23 cellular contexts compared by ENCODE assay signal in the genomic region with DNA sequence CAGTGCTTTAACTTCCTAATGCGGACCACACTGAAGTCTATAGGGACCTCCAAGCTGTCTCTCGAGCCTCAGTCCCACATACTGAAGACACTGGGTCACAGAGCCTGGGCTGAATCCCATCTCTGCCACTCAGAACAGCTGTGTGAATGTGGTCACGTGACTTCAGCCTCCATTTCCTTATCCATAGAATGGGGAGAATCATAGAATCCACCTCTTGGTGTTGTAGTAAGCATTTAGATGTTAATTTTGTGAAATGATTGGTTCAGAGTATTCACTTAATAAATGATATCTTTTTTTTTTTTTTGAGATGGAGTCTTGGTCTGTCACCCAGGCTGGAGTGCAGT. TPM values are rescaled to one million over a fixed set of nuclear protein-coding genes. Genes with fewer than 3 reads are reported as not detected.
DNase-seq lines count a peak whose midpoint lies in the region; ATAC-seq, FAIRE-seq and TF ChIP-seq lines count a peak whose summit lies in the region.
"Had no signal": no experiment of that assay in that cellular context is flagged by ENCODE, and none has a peak within 500 bp of the region (broad histone marks: within the 10 kb centered on the region; RNA-seq: fewer than 3 reads in every experiment).

No MANE protein-coding gene starts in this region.

- peak overlapping the region; percentile 25 for H4K91ac ChIP-seq in trophoblast cell (ENCODE audit: low read depth, low read length)

- no peak overlapping the region for H3K18ac ChIP-seq in trophoblast cell (ENCODE audit: low read length)

- H2AFZ ChIP-seq in PC-3 (ENCODE audit: low read length) = no peak overlapping the region
- H2AFZ ChIP-seq in K562 (ENCODE audit: low read depth, low read length) = no peak overlapping the region
- H2AFZ ChIP-seq in trophoblast cell (ENCODE audit: insufficient read depth, low read length, poor library complexity) = no peak overlapping the region

- H2AK5ac ChIP-seq in trophoblast cell (ENCODE audit: low read length) = no peak overlapping the region

- H3K9ac ChIP-seq in PC-3 (ENCODE audit: low read length) (0 out of 2 replicates have a peak overlapping the region, but pooled peaks have one; percentile 40), K562 (ENCODE audit: insufficient read depth in 1 of 2, low read depth in 2 of 2, low read length in 2 of 2) (no peak overlapping the region), trophoblast cell (ENCODE audit: low read length) (no peak overlapping the region)

- H3K36me3 Mint-ChIP-seq in activated naive CD8-positive, alpha-beta T cell = peaks cover 2% of the 10 kb centered on the region
- no peaks in the 10 kb centered on the region for H3K36me3 Mint-ChIP-seq in activated naive CD8-positive, alpha-beta T cell treated with anti-CD3 and anti-CD28 coated beads for 36 hours
- H3K36me3 Mint-ChIP-seq in immature natural killer cell = no peaks in the 10 kb centered on the region
- H3K36me3 Mint-ChIP-seq: CD8-positive, alpha-beta memory T cell had no signal

- H3K4ac ChIP-seq in trophoblast cell (ENCODE audit: low read depth, low read length) = no peak overlapping the region

- H3K23ac ChIP-seq in trophoblast cell (ENCODE audit: low read length) = no peak overlapping the region

- peak overlapping the region; percentile 35 for H3K27ac Mint-ChIP-seq in activated naive CD8-positive, alpha-beta T cell
- H3K27ac Mint-ChIP-seq in activated naive CD8-positive, alpha-beta T cell treated with anti-CD3 and anti-CD28 coated beads for 36 hours = no peak overlapping the region
- H3K27ac Mint-ChIP-seq in immature natural killer cell = peak overlapping the region in 1 of 6 donors; percentile 14

- no peaks in the 10 kb centered on the region for H3K36me3 ChIP-seq in PC-3 (ENCODE audit: low read depth, low read length)
- H3K36me3 ChIP-seq in K562 (ENCODE audit: control insufficient read depth, insufficient read depth, low read length) = no peaks in the 10 kb centered on the region
- no peaks in the 10 kb centered on the region for H3K36me3 ChIP-seq in trophoblast cell (ENCODE audit: control insufficient read depth in 1 of 2, insufficient read depth in 2 of 2, low read length in 2 of 2)
- H3K36me3 ChIP-seq: SJCRH30 had no signal

- no peaks in the 10 kb centered on the region for H3K9me1 ChIP-seq in K562 (ENCODE audit: control insufficient read depth, insufficient read depth, low read length)

- BruUV-seq in PC-3 (replicated peaks; lab: Mats Ljungman, UMichigan) (no TSS peak), K562 (replicated peaks; lab: Mats Ljungman, UMichigan) (no TSS peak)

- H4K8ac ChIP-seq in trophoblast cell (ENCODE audit: low read depth, low read length) = no peak overlapping the region

- H3K4me1 ChIP-seq in PC-3 (ENCODE audit: insufficient read depth, low read length) (peaks cover 46% of the 10 kb centered on the region), K562 (replicated peaks in 1 of 2; ENCODE audit: control insufficient read depth in 2 of 2, insufficient read depth in 2 of 2, low read length in 2 of 2) (no peaks in the 10 kb centered on the region), trophoblast cell (ENCODE audit: control insufficient read depth in 1 of 2, insufficient read depth in 2 of 2, low read length in 2 of 2) (peaks cover 7 to 20% of the 10 kb centered on the region in 2 experiments)

- ATAC-seq in PC-3 (no peak), K562 (no peak), GM18517 (IDR thresholded peaks at IDR 0.05; ENCODE audit: unreplicated experiment) (no peak), GM21447 (IDR thresholded peaks at IDR 0.05; ENCODE audit: unreplicated experiment) (no peak)

- peak overlapping the region; percentile 100 for H3K27ac ChIP-seq in PC-3 (ENCODE audit: low read length)
- H3K27ac ChIP-seq in K562 (ENCODE audit: extremely low read depth, low read depth, low read length) = no peak overlapping the region
- H3K27ac ChIP-seq in trophoblast cell (ENCODE audit: low read depth, low read length) = no peak overlapping the region
- H3K27ac ChIP-seq: 22Rv1 had no signal

- in situ Hi-C loops in K562 (cut with MboI) = no loop called here

- intact Hi-C loops in PC-3 (cut with micrococcal nuclease) (no loop called here), K562 (cut with micrococcal nuclease) (no loop called here)

- no peak overlapping the region for H3K4me3 Mint-ChIP-seq in activated naive CD8-positive, alpha-beta T cell
- no peak overlapping the region for H3K4me3 Mint-ChIP-seq in activated naive CD8-positive, alpha-beta T cell treated with anti-CD3 and anti-CD28 coated beads for 36 hours
- no peak overlapping the region for H3K4me3 Mint-ChIP-seq in immature natural killer cell
- H3K4me3 Mint-ChIP-seq: CD8-positive, alpha-beta memory T cell had no signal

- no peak for TF ChIP-seq EP300 in K562 (IDR thresholded peaks at IDR 0.05; ENCODE audit: low read length)

- H3K9me2 ChIP-seq in PC-3 (replicated peaks; ENCODE audit: low read length) = no peaks in the 10 kb centered on the region

- no peak overlapping the region for H2BK120ac ChIP-seq in trophoblast cell (ENCODE audit: insufficient read depth, low read length, poor library complexity)

- FAIRE-seq in K562 (lab: Jason Lieb, UNC) = no peak
- FAIRE-seq: GM12892, GM18507, H1 had no signal

- no peaks in the 10 kb centered on the region for H3K27me3 Mint-ChIP-seq in activated naive CD8-positive, alpha-beta T cell
- no peaks in the 10 kb centered on the region for H3K27me3 Mint-ChIP-seq in activated naive CD8-positive, alpha-beta T cell treated with anti-CD3 and anti-CD28 coated beads for 36 hours
- peaks cover 0 to 5% (median 0%) of the 10 kb centered on the region in 3 donors for H3K27me3 Mint-ChIP-seq in immature natural killer cell (ENCODE audit: low read depth in 3 of 3)

- H4K20me1 ChIP-seq in PC-3 (ENCODE audit: low read length) (no peaks in the 10 kb centered on the region), K562 (replicated peaks; ENCODE audit: control insufficient read depth, insufficient read depth, low read length) (no peaks in the 10 kb centered on the region)

- H3K79me2 ChIP-seq in PC-3 (ENCODE audit: low read length) (no peaks in the 10 kb centered on the region), K562 (ENCODE audit: control insufficient read depth, insufficient read depth, low read length) (no peaks in the 10 kb centered on the region), trophoblast cell (ENCODE audit: control insufficient read depth, insufficient read depth, low read length, poor library complexity) (no peaks in the 10 kb centered on the region)

- H3K27me3 ChIP-seq in PC-3 (ENCODE audit: low read length) (no peaks in the 10 kb centered on the region), K562 (ENCODE audit: control insufficient read depth in 2 of 2, insufficient read depth in 2 of 2, low read length in 2 of 2) (peaks cover 19 to 32% of the 10 kb centered on the region in 2 experiments; a peak in 4 of 5 replicates), trophoblast cell (ENCODE audit: insufficient read depth, low read length) (no peaks in the 10 kb centered on the region)
- H3K27me3 ChIP-seq: SJCRH30 had no signal

- 4% methylated on average over 3 of the region's 3 CpGs for WGBS in K562 (ENCODE audit: insufficient coverage, low coverage, missing lambda C conversion rate)
- no CpG with 5 or more reads among the region's 3 CpGs for WGBS in trophoblast cell (ENCODE audit: extremely low coverage, insufficient coverage, insufficient read length)

- H3K14ac ChIP-seq in trophoblast cell (ENCODE audit: low read length) = no peak overlapping the region

- H3K4me2 ChIP-seq in PC-3 (ENCODE audit: low read length) (no peak overlapping the region), K562 (ENCODE audit: insufficient read depth, low read length) (no peak overlapping the region), trophoblast cell (ENCODE audit: low read length) (no peak overlapping the region)

- H3K4me3 ChIP-seq in PC-3 (ENCODE audit: low read length) (no peak overlapping the region), K562 (no peak overlapping the region), trophoblast cell (ENCODE audit: low read depth, low read length) (no peak overlapping the region)
- H3K4me3 ChIP-seq: SJCRH30 had no signal

- POLR2A ChIA-PET in PC-3 (lab: Charles Lee; ENCODE audit: unreplicated experiment) (no interaction called here), K562 (lab: Yijun Ruan, JAX) (interaction anchor here (0.9 kb wide), 1 partner anchor 26 kb away, joined by 3 read pairs; no protein-coding TSS in a partner anchor)

- TF ChIP-seq CTCF in PC-3 (conservative IDR thresholded peaks at IDR 0.05; ENCODE audit: low read depth, low read length) = no peak
- no peak for TF ChIP-seq CTCF in K562 (IDR thresholded peaks at IDR 0.05 in 2 of 3, conservative IDR thresholded peaks at IDR 0.05 in 1 of 3; ENCODE audit: insufficient read depth in 2 of 3, low read depth in 1 of 3, low read length in 3 of 3)

- H4K12ac ChIP-seq in trophoblast cell (ENCODE audit: low read depth, low read length) = no peak overlapping the region

- H3K9me3 ChIP-seq in PC-3 (ENCODE audit: low read length) (no peaks in the 10 kb centered on the region), K562 (replicated peaks; ENCODE audit: control insufficient read depth, insufficient read depth, low read depth, low read length) (no peaks in the 10 kb centered on the region), trophoblast cell (ENCODE audit: insufficient read depth, low read depth, low read length) (no peaks in the 10 kb centered on the region)
- H3K9me3 ChIP-seq: SJCRH30 had no signal

- peaks cover 20% of the 10 kb centered on the region for H3K4me1 Mint-ChIP-seq in activated naive CD8-positive, alpha-beta T cell (ENCODE audit: low read depth)
- H3K4me1 Mint-ChIP-seq in activated naive CD8-positive, alpha-beta T cell treated with anti-CD3 and anti-CD28 coated beads for 36 hours = peaks cover 16% of the 10 kb centered on the region
- H3K4me1 Mint-ChIP-seq in immature natural killer cell = peaks cover 0 to 5% of the 10 kb centered on the region in 2 donors
- H3K4me1 Mint-ChIP-seq: CD8-positive, alpha-beta memory T cell had no signal

- H3K9me3 Mint-ChIP-seq in activated naive CD8-positive, alpha-beta T cell (ENCODE audit: low read depth) = peaks cover 5% of the 10 kb centered on the region
- H3K9me3 Mint-ChIP-seq in activated naive CD8-positive, alpha-beta T cell treated with anti-CD3 and anti-CD28 coated beads for 36 hours = no peaks in the 10 kb centered on the region
- H3K9me3 Mint-ChIP-seq in immature natural killer cell = no peaks in the 10 kb centered on the region
- H3K9me3 Mint-ChIP-seq: CD8-positive, alpha-beta memory T cell had no signal

- H3F3A ChIP-seq in PC-3 (ENCODE audit: low read length, unreplicated experiment) = peaks cover 3% of the 10 kb centered on the region

- peak overlapping the region; percentile 4 for H2BK12ac ChIP-seq in trophoblast cell (ENCODE audit: low read length)

- TF ChIP-seq RAD21 in K562 (CRISPR knock-in tag; conservative IDR thresholded peaks at IDR 0.05 in 1 of 2, IDR thresholded peaks at IDR 0.05 in 1 of 2) = no peak

- TF ChIP-seq POLR2A in K562 (conservative IDR thresholded peaks at IDR 0.05) = no peak

- CTCF ChIA-PET in PC-3 (lab: Charles Lee) = no interaction called here
- CTCF ChIA-PET in K562 (lab: Yijun Ruan, JAX; ENCODE audit: low intra/inter-chr PET ratio) = no interaction called here

- no peak for DNase-seq in activated naive CD8-positive, alpha-beta T cell treated with anti-CD3 and anti-CD28 coated beads for 36 hours
- DNase-seq in PC-3 (no peak), K562 (ENCODE audit: extremely low read depth in 1 of 4, low spot score in 3 of 4) (no peak), trophoblast cell (no peak), immature natural killer cell (no peak)
- DNase-seq: C1 segment of cervical spinal cord; CD8-positive, alpha-beta memory T cell; KG1; MV-4-11; NCI-H1694 treated with DMSO at 0.1 percent for 48 hours; NCI-H2107; NCI-H2227 treated with DMSO at 0.1 percent for 48 hours; NCI-H510A treated with DMSO at 0.1 percent for 48 hours; NCI-H774; OCI-M1; SJCRH30 had no signal

- H3K79me1 ChIP-seq in trophoblast cell (ENCODE audit: low read length) = peaks cover 6% of the 10 kb centered on the region

- H2BK5ac ChIP-seq in trophoblast cell (ENCODE audit: low read depth, low read length, poor library complexity) = no peak overlapping the region

RNA-seq across cellular contexts. Expression of gene LYST, which starts 41.2 kb away (rescaled TPM):
- total RNA-seq in activated naive CD8-positive, alpha-beta T cell treated with anti-CD3 and anti-CD28 coated beads for 36 hours = 10 to 100 TPM; 63.8 to 76.2 TPM
- total RNA-seq in PC-3 (2014; rRNA removed) = 4.8 and 5.0 TPM in 2 replicates
- 2.5 and 10.4 TPM in 2 replicates for total RNA-seq in K562 (2011; cell fraction: chromatin; rRNA removed; ENCODE audit: low replicate concordance)
- total RNA-seq in K562 (2011; cell fraction: nucleolus; rRNA removed) = 1.1 and 1.2 TPM in 2 replicates
- 1.8 and 3.4 TPM in 2 replicates for total RNA-seq in K562 (2011; cell fraction: nucleoplasm; rRNA removed)
- 0.73 and 1.3 TPM in 2 replicates for total RNA-seq in K562 (2014; rRNA removed)
- total RNA-seq in K562 (2014; rRNA removed; fragmentation: Illumina TruSeq; extraction: Trizol) = 1.6 and 1.7 TPM in 2 replicates
- 0.94 and 1.2 TPM in 2 replicates for total RNA-seq in K562 (2015; rRNA removed; fragmentation: Illumina TruSeq; extraction: Trizol)
- 1.6 and 2.1 TPM in 2 replicates for total RNA-seq in K562 (2021)
- 1.5 and 2.4 TPM in 2 replicates for polyA plus RNA-seq in K562 (2011; rRNA removed)
- polyA plus RNA-seq in K562 (2011; cell fraction: cytosol; rRNA removed) = 0.52 and 1.5 TPM in 2 replicates
- polyA plus RNA-seq in K562 (2011; cell fraction: nucleus; rRNA removed) = 1.5 and 2.3 TPM in 2 replicates
- polyA plus RNA-seq in K562 (2012) = 1.6 and 2.3 TPM in 2 replicates
- polyA plus RNA-seq in K562 (2014; fragmentation: Illumina TruSeq; extraction: Trizol) = 0.83 and 0.91 TPM in 2 replicates
- polyA plus RNA-seq in K562 (2014; fragmentation: Nextera tagmentation; extraction: Ambion mirVana) = 1 to 10 TPM in 1 of 2 experiments, under 1 TPM in 1; 0.73 to 1.6 TPM
- polyA plus RNA-seq in K562 (2014; rRNA removed) = 1.1 and 1.4 TPM in 2 replicates
- 3.9 and 5.5 TPM in 2 replicates for polyA minus RNA-seq in K562 (2011; rRNA and poly(A)+ RNA removed)
- 0.86 and 3.0 TPM in 2 replicates for polyA minus RNA-seq in K562 (2011; cell fraction: cytosol; rRNA and poly(A)+ RNA removed)
- polyA minus RNA-seq in K562 (2011; cell fraction: nucleus; rRNA and poly(A)+ RNA removed) = 2.7 and 4.8 TPM in 2 replicates
- 2.4 and 2.7 TPM in 2 replicates for polyA plus RNA-seq in trophoblast cell (2013)
- polyA plus RNA-seq in immature natural killer cell = 10 to 100 TPM; 21.8 to 39.3 (median 27.7) TPM

Comparison
In these comparisons a context has a peak if more than half of its experiments do, and no peak if none do; other contexts are left out.
1. RNA of gene LYST, which starts 41.2 kb away (total RNA-seq): 63.8 to 76.2 TPM in activated naive CD8-positive, alpha-beta T cell treated with anti-CD3 and anti-CD28 coated beads for 36 hours; 4.8 to 5.0 TPM in PC-3 and 0.73 to 10.4 TPM in K562; every median in the first group is over 4 times any median in the second.